ENCODE assay signal across 18 cellular contexts in genomic region chr5:53360811-53361210, GRCh38.
A peak's percentile ranks its signal among the peaks of the same experiment; 100 is the strongest.
DNase-seq lines count a peak whose midpoint lies in the region; ATAC-seq and TF ChIP-seq lines count a peak whose summit lies in the region.
"Had no signal": no experiment of that assay in that cellular context is flagged by ENCODE, and none has a peak within 500 bp of the region (broad histone marks: within the 10 kb centered on the region; RNA-seq: fewer than 3 reads in every experiment).

No MANE protein-coding gene starts in this region.

- no peaks in the 10 kb centered on the region; the same call in 1 of the 2 replicates for H3K79me2 ChIP-seq in PC-3 (ENCODE audit: low read length)

- POLR2A ChIA-PET in PC-3 (lab: Charles Lee; ENCODE audit: unreplicated experiment) = interaction anchor here (0.7 to 1.1 kb wide), 2 partner anchors 27 to 36 kb away, joined by 3 to 4 read pairs; no protein-coding TSS in a partner anchor

- H3K27me3 Mint-ChIP-seq in Calu3 (ENCODE audit: unreplicated experiment) = no peaks in the 10 kb centered on the region

- ATAC-seq in PC-3 (peak; percentile 64), HG03342 (IDR thresholded peaks at IDR 0.05; ENCODE audit: unreplicated experiment) (no peak), GM19467 (IDR thresholded peaks at IDR 0.05; ENCODE audit: unreplicated experiment) (no peak), GM18517 (IDR thresholded peaks at IDR 0.05; ENCODE audit: unreplicated experiment) (no peak)
- ATAC-seq: psoas muscle; stimulated activated naive CD8-positive, alpha-beta T cell treated with anti-CD3 and anti-CD28 coated beads, Interleukin-15, Interleukin-2, amounts not matched to agents 100 U/mL and 50 U/mL, for 24 hours had no signal

- CTCF ChIA-PET in Calu3 (lab: Charles Lee) (interaction anchor here (0.8 kb wide), 1 partner anchor 35 kb away, joined by 3 read pairs; no protein-coding TSS in a partner anchor), PC-3 (lab: Charles Lee) (interaction anchor here (1.1 kb wide), 1 partner anchor 60 kb away, joined by 3 read pairs; no protein-coding TSS in a partner anchor)

- peaks cover 77% of the 10 kb centered on the region for H3K4me1 Mint-ChIP-seq in Calu3 (ENCODE audit: low read depth, unreplicated experiment)

- H3K4me3 Mint-ChIP-seq in Calu3 (ENCODE audit: low read depth, unreplicated experiment) = peak overlapping the region; percentile 25
- H3K4me3 Mint-ChIP-seq: activated CD4-positive, alpha-beta memory T cell treated with anti-CD3 and anti-CD28 coated beads for 36 hours; activated naive CD4-positive, alpha-beta T cell treated with anti-CD3 and anti-CD28 coated beads for 36 hours; T-helper 1 cell treated with Interleukin-12 subunit alpha and Interleukin-12 subunit beta and Interleukin-4 antibody, amounts not matched to agents 30 μg/mL and 1 μg/mL, for 36 hours had no signal

- DNase-seq in Calu3 (peak; percentile 34), PC-3 (peak; percentile 88), dedifferentiated amniotic fluid mesenchymal stem cell (ENCODE audit: extremely low spot score) (peak; percentile 81), myocyte (ENCODE audit: low read depth) (peak; percentile 72), lower leg skin (ENCODE audit: low spot score in 2 of 2) (no peak)
- DNase-seq: activated CD4-positive, alpha-beta memory T cell treated with anti-CD3 and anti-CD28 coated beads for 36 hours; activated naive CD4-positive, alpha-beta T cell treated with anti-CD3 and anti-CD28 coated beads for 36 hours; dorsolateral prefrontal cortex; hypothalamus; midbrain; NCI-H187; psoas muscle; stimulated activated CD4-positive, alpha-beta T cell treated with anti-CD3 and anti-CD28 coated beads, Interleukin-2, amount 100 ng/mL, for 48 hours; stimulated activated naive CD8-positive, alpha-beta T cell treated with anti-CD3 and anti-CD28 coated beads, Interleukin-15, Interleukin-2, amounts not matched to agents 100 U/mL and 50 U/mL, for 24 hours had no signal

- H4K20me1 ChIP-seq in PC-3 (ENCODE audit: low read length) = no peaks in the 10 kb centered on the region

- no TSS peak for BruUV-seq in Calu3 (replicated peaks; lab: Mats Ljungman, UMichigan)
- BruUV-seq in PC-3 (replicated peaks; lab: Mats Ljungman, UMichigan) = no TSS peak

- TF ChIP-seq CTCF in Calu3 (IDR thresholded peaks at IDR 0.05; ENCODE audit: unreplicated experiment) (no peak), PC-3 (conservative IDR thresholded peaks at IDR 0.05; ENCODE audit: low read depth, low read length) (no peak), lower leg skin (IDR thresholded peaks at IDR 0.05) (no peak)

- H3K9me3 ChIP-seq in PC-3 (ENCODE audit: low read length) = no peaks in the 10 kb centered on the region
- H3K9me3 ChIP-seq: psoas muscle had no signal

- no peaks in the 10 kb centered on the region for H3K27me3 ChIP-seq in PC-3 (ENCODE audit: low read length)

- H3K36me3 ChIP-seq in PC-3 (ENCODE audit: low read depth, low read length) = no peaks in the 10 kb centered on the region

- peak overlapping the region; percentile 99 for H3K9ac ChIP-seq in PC-3 (ENCODE audit: low read length)

- H3K9me2 ChIP-seq in PC-3 (replicated peaks; ENCODE audit: low read length) = no peaks in the 10 kb centered on the region

- peak overlapping the region; percentile 100 for H3K27ac ChIP-seq in PC-3 (ENCODE audit: low read length)
- H3K27ac ChIP-seq: dorsolateral prefrontal cortex, psoas muscle had no signal

- no peak overlapping the region for H2AFZ ChIP-seq in PC-3 (ENCODE audit: low read length)

- peak overlapping the region; percentile 40; the same call in 1 of the 2 replicates for H3K4me3 ChIP-seq in PC-3 (ENCODE audit: low read length)
- H3K4me3 ChIP-seq in lower leg skin (ENCODE audit: low read depth, poor library complexity, severe bottlenecking) = no peak overlapping the region
- H3K4me3 ChIP-seq: dorsolateral prefrontal cortex, psoas muscle had no signal

- H3K9me3 Mint-ChIP-seq in Calu3 (ENCODE audit: low read depth, unreplicated experiment) = peaks cover 4% of the 10 kb centered on the region
- H3K9me3 Mint-ChIP-seq: activated CD4-positive, alpha-beta memory T cell treated with anti-CD3 and anti-CD28 coated beads for 36 hours; activated naive CD4-positive, alpha-beta T cell treated with anti-CD3 and anti-CD28 coated beads for 36 hours; T-helper 1 cell treated with Interleukin-12 subunit alpha and Interleukin-12 subunit beta and Interleukin-4 antibody, amounts not matched to agents 30 μg/mL and 1 μg/mL, for 36 hours had no signal

- no peak for TF ChIP-seq POLR2A in lower leg skin (IDR thresholded peaks at IDR 0.05)

- H3K27ac Mint-ChIP-seq in Calu3 (ENCODE audit: unreplicated experiment) = peak overlapping the region; percentile 99
- H3K27ac Mint-ChIP-seq: activated CD4-positive, alpha-beta memory T cell treated with anti-CD3 and anti-CD28 coated beads for 36 hours; activated naive CD4-positive, alpha-beta T cell treated with anti-CD3 and anti-CD28 coated beads for 36 hours; T-helper 1 cell treated with Interleukin-12 subunit alpha and Interleukin-12 subunit beta and Interleukin-4 antibody, amounts not matched to agents 30 μg/mL and 1 μg/mL, for 36 hours had no signal

- H3K4me1 ChIP-seq in PC-3 (ENCODE audit: insufficient read depth, low read length) = peaks cover 87% of the 10 kb centered on the region
- H3K4me1 ChIP-seq: psoas muscle had no signal

- H3F3A ChIP-seq in PC-3 (ENCODE audit: low read length, unreplicated experiment) = peaks cover 39% of the 10 kb centered on the region

- peaks cover 46% of the 10 kb centered on the region for H3K36me3 Mint-ChIP-seq in Calu3 (ENCODE audit: insufficient read depth, unreplicated experiment)
- H3K36me3 Mint-ChIP-seq: activated CD4-positive, alpha-beta memory T cell treated with anti-CD3 and anti-CD28 coated beads for 36 hours had no signal

- peak overlapping the region; percentile 77 for H3K4me2 ChIP-seq in PC-3 (ENCODE audit: low read length)

- intact Hi-C loops in Calu3 (cut with micrococcal nuclease; ENCODE audit: unreplicated experiment) (loop anchor here (2.0 to 10.0 kb wide), 4 partner anchors 39 to 186 kb away; no protein-coding TSS in a partner anchor), PC-3 (cut with micrococcal nuclease) (loop anchor here (2.0 kb wide), 1 partner anchor 118 kb away; no protein-coding TSS in a partner anchor), lower leg skin (cut with DNase I; ENCODE audit: low total_unique reads) (no loop called here)

Comparison
In these comparisons a context has a peak if more than half of its experiments do, and no peak if none do; other contexts are left out.
1. DNase-seq: peak in Calu3 (single experiment), PC-3 (single experiment), dedifferentiated amniotic fluid mesenchymal stem cell (single experiment) and myocyte (single experiment); none in lower leg skin (0 of 2).